Comparison of ENCODE assay signal across 8 cellular contexts in genomic region chr16:57277586-57277985, GRCh38. TPM values are rescaled to one million over a fixed set of nuclear protein-coding genes. Genes with fewer than 3 reads are reported as not detected.
DNase-seq lines count a peak whose midpoint lies in the region; ATAC-seq, FAIRE-seq and TF ChIP-seq lines count a peak whose summit lies in the region.

No MANE protein-coding gene starts in this region.

- WGBS in endodermal cell (ENCODE audit: insufficient coverage in 1 of 2, insufficient read length in 1 of 2), 2 experiments, result 67% methylated on average over 1 of the region's 1 CpG; no CpG with 5 or more reads in 1 of the 2 experiments
- WGBS in testis, 2 donors, result 56 to 88% methylated on average over 1 of the region's 1 CpG
- WGBS in small intestine, 3 donors, result 47 to 59% (median 47%) methylated on average over 1 of the region's 1 CpG

- H3K27ac ChIP-seq in endodermal cell (ENCODE audit: low read depth, low read length), result no peak overlapping the region
- H3K27ac ChIP-seq in testis, result no peak overlapping the region
- no peak overlapping the region for H3K27ac ChIP-seq in small intestine (ENCODE audit: low read depth in 1 of 2, low read length in 1 of 2)

- intact Hi-C loops in testis (cut with DNase I; ENCODE audit: low total_unique reads), result no loop called here

- peaks cover 11% of the 10 kb centered on the region for H3K4me1 Mint-ChIP-seq in endodermal cell

- no peaks in the 10 kb centered on the region for H3K36me3 ChIP-seq in endodermal cell (ENCODE audit: control insufficient read depth, insufficient read depth, low read length)
- no peaks in the 10 kb centered on the region for H3K36me3 ChIP-seq in testis (ENCODE audit: low read depth, missing control alignments)
- peaks cover 0 to 3% of the 10 kb centered on the region in 2 donors for H3K36me3 ChIP-seq in small intestine (ENCODE audit: control insufficient read depth in 2 of 2, insufficient read depth in 2 of 2, low read length in 2 of 2)

- FAIRE-seq in small intestine (lab: Jason Lieb, UNC), result no peak

- TF ChIP-seq CTCF in endodermal cell (conservative IDR thresholded peaks at IDR 0.05) (no peak), testis (IDR thresholded peaks at IDR 0.05) (no peak)

- ATAC-seq in HG02938 (IDR thresholded peaks at IDR 0.05; ENCODE audit: unreplicated experiment), result no peak

- H3K27me3 ChIP-seq in endodermal cell (ENCODE audit: control insufficient read depth, insufficient read depth, low read length, poor library complexity, severe bottlenecking) (peaks cover under 1% of the 10 kb centered on the region), testis (no peaks in the 10 kb centered on the region), small intestine (ENCODE audit: control insufficient read depth in 2 of 2, insufficient read depth in 2 of 2, low read length in 2 of 2) (no peaks in the 10 kb centered on the region)

- no peak for TF ChIP-seq POLR2A in testis (IDR thresholded peaks at IDR 0.05)

- no peaks in the 10 kb centered on the region for H3K9me3 Mint-ChIP-seq in endodermal cell

- H3K27me3 Mint-ChIP-seq in endodermal cell (ENCODE audit: insufficient read depth), result peaks cover 19% of the 10 kb centered on the region

- no peak overlapping the region for H3K4me3 ChIP-seq in endodermal cell (ENCODE audit: low read length)
- no peak overlapping the region for H3K4me3 ChIP-seq in testis
- no peak overlapping the region for H3K4me3 ChIP-seq in small intestine (ENCODE audit: low read depth in 1 of 2, low read length in 2 of 2)

- no peak overlapping the region for H3K4me3 Mint-ChIP-seq in endodermal cell

- H3K4me1 ChIP-seq in endodermal cell (ENCODE audit: control insufficient read depth, insufficient read depth, low read length) (no peaks in the 10 kb centered on the region), testis (peaks cover 6% of the 10 kb centered on the region), small intestine (ENCODE audit: control insufficient read depth in 2 of 2, insufficient read depth in 1 of 2, low read depth in 1 of 2, low read length in 1 of 2) (peaks cover 0 to 7% of the 10 kb centered on the region in 2 donors)

- DNase-seq in GM04503 (ENCODE audit: low read depth) (peak; percentile 21), OCI-M1 (lab: John Stamatoyannopoulos, UW) (peak; percentile 59), medulla oblongata (ENCODE audit: extremely low spot score) (peak; percentile 2), endodermal cell (no peak), testis (no peak), small intestine (no peak)
- peak; percentile 50 for DNase-seq in activated naive CD4-positive, alpha-beta T cell treated with anti-CD3 and anti-CD28 coated beads, Interleukin-2, amount 50 U/mL, for 16 hours

- H3K9me3 ChIP-seq in endodermal cell (ENCODE audit: control insufficient read depth, low read length), result no peaks in the 10 kb centered on the region
- no peaks in the 10 kb centered on the region for H3K9me3 ChIP-seq in testis
- H3K9me3 ChIP-seq in small intestine (ENCODE audit: control insufficient read depth, low read depth), result no peaks in the 10 kb centered on the region

- no peak overlapping the region for H3K27ac Mint-ChIP-seq in endodermal cell

- H3K9ac ChIP-seq in endodermal cell (ENCODE audit: extremely low read depth, low read length, poor library complexity, severe bottlenecking), result no peak overlapping the region

- no peaks in the 10 kb centered on the region for H3K36me3 Mint-ChIP-seq in endodermal cell (ENCODE audit: low read depth)

RNA-seq across cellular contexts. Expression of gene PLLP, which starts 6.9 kb away (rescaled TPM):
- total RNA-seq in endodermal cell (1 to 10 TPM; 5.9 to 9.1 TPM), testis (10 to 100 TPM; 36.1 to 39.4 TPM)
- polyA plus RNA-seq in endodermal cell (2013, experiment 1 of 2), result 2.1 TPM
- 2.4 TPM for polyA plus RNA-seq in endodermal cell (2013, experiment 2 of 2)
- polyA plus RNA-seq in testis (ENCODE audit: insufficient read depth, low read depth, low replicate concordance) (15.0 TPM), small intestine (100 to 1,000 TPM in 2 of 3 donors, 10 to 100 TPM in 1; 56.9 to 162 (median 135) TPM)

RNA-seq across cellular contexts. Expression of gene ARL2BP, which starts 32.5 kb away (rescaled TPM):
- 10 to 100 TPM; 22.6 to 31.3 TPM for total RNA-seq in endodermal cell
- polyA plus RNA-seq in endodermal cell (2013, experiment 1 of 2), result 60.5 TPM
- 63.1 TPM for polyA plus RNA-seq in endodermal cell (2013, experiment 2 of 2)
- total RNA-seq in testis, result 10 to 100 TPM; 88.8 to 92.4 TPM
- polyA plus RNA-seq in testis (ENCODE audit: insufficient read depth, low read depth, low replicate concordance), result 128 TPM
- polyA plus RNA-seq in small intestine, result 10 to 100 TPM; 18.8 to 30.3 (median 24.9) TPM

Comparison
In these comparisons a context has a peak if more than half of its experiments do, and no peak if none do; other contexts are left out.
1. DNase-seq: peak in GM04503 (single experiment), OCI-M1 (single experiment), activated naive CD4-positive, alpha-beta T cell treated with anti-CD3 and anti-CD28 coated beads, Interleukin-2, amount 50 U/mL, for 16 hours (single experiment) and medulla oblongata (single experiment); none in endodermal cell (single experiment), testis (single experiment) and small intestine (single experiment).